In the genomic region with DNA sequence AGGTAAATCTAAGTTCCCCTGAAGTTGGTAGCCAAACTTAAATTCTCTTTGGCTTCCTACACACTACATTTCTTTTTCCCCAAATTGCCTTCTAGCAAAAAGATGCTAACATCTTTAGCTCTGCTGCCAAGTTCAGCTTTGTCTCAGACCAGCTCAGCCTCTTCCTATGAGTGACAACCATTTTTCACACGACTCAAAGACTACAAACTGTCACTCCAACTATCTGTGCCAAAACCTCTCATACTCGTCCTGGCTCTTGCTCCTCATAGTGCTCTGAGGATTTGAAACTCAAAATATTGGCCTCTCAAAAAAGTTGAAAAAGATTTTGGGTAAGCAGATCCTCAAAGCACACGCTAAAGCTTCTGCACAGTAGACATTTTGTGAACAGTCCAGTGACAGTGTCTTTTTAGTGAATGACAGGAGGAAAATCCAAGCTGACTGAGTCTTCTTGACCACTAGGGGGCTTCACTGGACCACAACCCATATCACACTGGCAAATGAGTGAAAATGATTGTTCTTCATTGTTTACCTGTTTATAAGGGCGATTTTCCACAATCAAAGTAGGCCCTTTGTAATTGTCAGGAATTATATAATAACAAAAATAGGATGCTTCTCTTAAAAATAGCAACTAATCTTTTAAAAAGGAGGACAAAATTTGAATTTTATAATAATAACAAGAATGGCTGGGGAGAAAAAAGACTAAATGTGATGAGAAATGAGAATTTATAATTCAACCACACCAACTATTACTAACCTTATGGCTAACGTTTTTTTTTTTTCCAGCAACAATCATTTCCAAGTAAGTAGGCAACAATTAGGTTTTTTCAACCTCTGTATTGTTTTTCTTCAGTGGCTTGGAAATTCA, we compare ENCODE assay signal across 9 cellular contexts.
A peak's percentile ranks its signal among the peaks of the same experiment; 100 is the strongest.
DNase-seq lines count a peak whose midpoint lies in the region; ATAC-seq and TF ChIP-seq lines count a peak whose summit lies in the region.
"Had no signal": no experiment of that assay in that cellular context is flagged by ENCODE, and none has a peak within 500 bp of the region (broad histone marks: within the 10 kb centered on the region; RNA-seq: fewer than 3 reads in every experiment).

No MANE protein-coding gene starts in this region.

- H3K4me3 Mint-ChIP-seq in brain (no peak overlapping the region), immature natural killer cell (no peak overlapping the region)

- peak; percentile 76 for TF ChIP-seq RAD21 in IMR-90 (IDR thresholded peaks at IDR 0.05; ENCODE audit: low read length)

- CTCF ChIA-PET in BJ (lab: Yijun Ruan, JAX) (interaction anchor here (0.6 to 2.6 kb wide), 15 partner anchors 8 to 590 kb away, joined by 3 to 10 read pairs (median 4); no protein-coding TSS in a partner anchor), IMR-90 (lab: Yijun Ruan, JAX) (interaction anchor here (0.6 to 1.4 kb wide), 4 partner anchors 17 to 338 kb away, joined by 3 to 5 read pairs (median 4); no protein-coding TSS in a partner anchor), PC-3 (lab: Charles Lee) (interaction anchor here (0.6 to 0.7 kb wide), 2 partner anchors 109 to 365 kb away, joined by 3 to 6 read pairs; no protein-coding TSS in a partner anchor)

- DNase-seq in BJ (ENCODE audit: low read depth) (no peak), IMR-90 (peak; percentile 53), PC-3 (peak; percentile 70), immature natural killer cell (peak; percentile 34 to 43 (median 39)), stomach (no peak)

- H3K4me1 Mint-ChIP-seq in brain: peaks cover 53% of the 10 kb centered on the region
- H3K4me1 Mint-ChIP-seq in immature natural killer cell: peaks cover 5 to 32% of the 10 kb centered on the region in 2 donors

- no peaks in the 10 kb centered on the region for H3K4me1 ChIP-seq in IMR-90 (ENCODE audit: control insufficient read depth, insufficient read depth, low read length)
- H3K4me1 ChIP-seq in PC-3 (ENCODE audit: insufficient read depth, low read length): peaks cover 16% of the 10 kb centered on the region
- peaks cover 0 to 7% (median 0%) of the 10 kb centered on the region in 4 donors for H3K4me1 ChIP-seq in stomach
- H3K4me1 ChIP-seq: SJSA1 had no signal

- ATAC-seq in GM18519 (IDR thresholded peaks at IDR 0.05; ENCODE audit: low FRiP score, unreplicated experiment) (peak; percentile 64), IMR-90 (ENCODE audit: low read depth) (peak; percentile 74), PC-3 (peak; percentile 85), GM21576 (IDR thresholded peaks at IDR 0.05; ENCODE audit: unreplicated experiment) (no peak)

- H2AK5ac ChIP-seq in IMR-90 (ENCODE audit: low read depth, low read length): no peak overlapping the region

- in situ Hi-C loops in IMR-90 (cut with MboI; ENCODE audit: low sequenced_read_pairs): no loop called here

- H3K9ac ChIP-seq in IMR-90 (ENCODE audit: low read depth, low read length) (no peak overlapping the region), PC-3 (ENCODE audit: low read length) (no peak overlapping the region)

- no peak overlapping the region for H4K5ac ChIP-seq in IMR-90 (ENCODE audit: low read depth, low read length)

- H3K4me3 ChIP-seq in BJ (ENCODE audit: low read depth, low read length) (no peak overlapping the region), IMR-90 (ENCODE audit: insufficient read depth, low read depth, low read length) (no peak overlapping the region), PC-3 (ENCODE audit: low read length) (no peak overlapping the region), stomach (no peak overlapping the region)
- H3K4me3 ChIP-seq: SJSA1 had no signal

- H3K36me3 ChIP-seq in BJ (ENCODE audit: control insufficient read depth, insufficient read depth, low read length) (no peaks in the 10 kb centered on the region), IMR-90 (ENCODE audit: control insufficient read depth, insufficient read depth, low read length) (no peaks in the 10 kb centered on the region), PC-3 (ENCODE audit: low read depth, low read length) (no peaks in the 10 kb centered on the region), stomach (peaks cover 0 to 36% (median 27%) of the 10 kb centered on the region in 4 donors)
- H3K36me3 ChIP-seq: SJSA1 had no signal

- H3K9me3 Mint-ChIP-seq in brain: no peaks in the 10 kb centered on the region
- H3K9me3 Mint-ChIP-seq in immature natural killer cell: no peaks in the 10 kb centered on the region

- no peaks in the 10 kb centered on the region for H4K20me1 ChIP-seq in IMR-90 (ENCODE audit: insufficient read depth, low read length)
- no peaks in the 10 kb centered on the region for H4K20me1 ChIP-seq in PC-3 (ENCODE audit: low read length)

- intact Hi-C loops in IMR-90 (cut with micrococcal nuclease) (loop anchor here (1.0 to 10.0 kb wide), 4 partner anchors 95 to 366 kb away; a partner anchor contains a TSS), PC-3 (cut with micrococcal nuclease) (loop anchor here (1.0 to 10.0 kb wide), 7 partner anchors 23 to 366 kb away; no protein-coding TSS in a partner anchor), stomach (cut with DNase I; ENCODE audit: low total_unique reads) (no loop called here)

- no peaks in the 10 kb centered on the region for H3K27me3 ChIP-seq in BJ (ENCODE audit: control insufficient read depth, insufficient read depth, low read length)
- H3K27me3 ChIP-seq in IMR-90 (ENCODE audit: control insufficient read depth, insufficient read depth, low read length): no peaks in the 10 kb centered on the region
- H3K27me3 ChIP-seq in PC-3 (ENCODE audit: low read length): no peaks in the 10 kb centered on the region
- no peaks in the 10 kb centered on the region for H3K27me3 ChIP-seq in stomach
- H3K27me3 ChIP-seq: SJSA1 had no signal

- POLR2A ChIA-PET in BJ (lab: Charles Lee) (no interaction called here), IMR-90 (lab: Charles Lee; ENCODE audit: unreplicated experiment) (no interaction called here), PC-3 (lab: Charles Lee; ENCODE audit: unreplicated experiment) (no interaction called here)

- no peak overlapping the region for H4K91ac ChIP-seq in IMR-90 (ENCODE audit: insufficient read depth, low read depth, low read length)

- H2AFZ ChIP-seq in IMR-90 (replicated peaks; ENCODE audit: low read length, poor library complexity) (no peak overlapping the region), PC-3 (ENCODE audit: low read length) (peak overlapping the region; percentile 75)

- no peak overlapping the region for H3K23ac ChIP-seq in IMR-90 (ENCODE audit: low read depth, low read length)

- H3K79me2 ChIP-seq in PC-3 (ENCODE audit: low read length): no peaks in the 10 kb centered on the region

- no peaks in the 10 kb centered on the region for H3K9me2 ChIP-seq in PC-3 (replicated peaks; ENCODE audit: low read length)

- H2BK15ac ChIP-seq in IMR-90 (ENCODE audit: low read depth, low read length): no peak overlapping the region

- no CpG with 5 or more reads among the region's 5 CpGs for WGBS in IMR-90 (ENCODE audit: extremely low coverage in 2 of 2, insufficient read length in 1 of 2), 2 experiments
- WGBS in stomach, 5 donors: 42 to 50% (median 45%) methylated on average over 5 of the region's 5 CpGs

- H3K79me1 ChIP-seq in IMR-90 (ENCODE audit: low read depth in 1 of 2, low read length in 2 of 2): no peaks in the 10 kb centered on the region

- H3K36me3 Mint-ChIP-seq in brain (peaks cover 17% of the 10 kb centered on the region), immature natural killer cell (peaks cover 6 to 27% (median 15%) of the 10 kb centered on the region in 3 donors)

- H3K56ac ChIP-seq in IMR-90 (ENCODE audit: extremely low read depth, insufficient read depth, low read length): no peak overlapping the region

- no peak for TF ChIP-seq EP300 in stomach (IDR thresholded peaks at IDR 0.05)

- TF ChIP-seq POLR2A in IMR-90 (IDR thresholded peaks at IDR 0.05; ENCODE audit: low read depth, low read length) (no peak), stomach (IDR thresholded peaks at IDR 0.05) (no peak)

- no peaks in the 10 kb centered on the region for H3K9me3 ChIP-seq in IMR-90 (ENCODE audit: control insufficient read depth, insufficient read depth, low read length)
- H3K9me3 ChIP-seq in PC-3 (ENCODE audit: low read length): no peaks in the 10 kb centered on the region
- no peaks in the 10 kb centered on the region for H3K9me3 ChIP-seq in stomach
- H3K9me3 ChIP-seq: SJSA1 had no signal

- no peak overlapping the region for H3K14ac ChIP-seq in IMR-90 (replicated peaks; ENCODE audit: low read depth, low read length)

- no peak overlapping the region for H3K4ac ChIP-seq in IMR-90 (ENCODE audit: low read depth, low read length)

- H3K4me2 ChIP-seq in IMR-90 (ENCODE audit: low read depth, low read length) (no peak overlapping the region), PC-3 (ENCODE audit: low read length) (no peak overlapping the region)

- dilution Hi-C loops in IMR-90 (cut with HindIII; ENCODE audit: low sequenced_read_pairs, unreplicated experiment): no loop called here

- peak; percentile 84 for TF ChIP-seq CTCF in BJ (IDR thresholded peaks at IDR 0.05; ENCODE audit: insufficient read depth, low read depth, low read length)
- TF ChIP-seq CTCF in IMR-90 (conservative IDR thresholded peaks at IDR 0.05; ENCODE audit: low read depth, low read length): peak; percentile 74
- TF ChIP-seq CTCF in PC-3 (conservative IDR thresholded peaks at IDR 0.05; ENCODE audit: low read depth, low read length): peak; percentile 92
- peak; percentile 81 to 89 for TF ChIP-seq CTCF in brain (conservative IDR thresholded peaks at IDR 0.05)
- peak in 5 of 7 experiments; percentile 34 to 71 (median 57) for TF ChIP-seq CTCF in stomach (IDR thresholded peaks at IDR 0.05)

- no peak overlapping the region for H2BK120ac ChIP-seq in IMR-90 (ENCODE audit: low read depth, low read length)

- H3K27ac Mint-ChIP-seq in brain (peak overlapping the region; percentile 34 to 94 (median 84)), immature natural killer cell (peak overlapping the region in 5 of 6 donors; percentile 28 to 81 (median 53))

- BruUV-seq in IMR-90 (replicated peaks; lab: Mats Ljungman, UMichigan) (no TSS peak), PC-3 (replicated peaks; lab: Mats Ljungman, UMichigan) (no TSS peak)

- H3K27me3 Mint-ChIP-seq in brain (no peaks in the 10 kb centered on the region), immature natural killer cell (ENCODE audit: low read depth in 3 of 3) (peaks cover 4 to 15% (median 13%) of the 10 kb centered on the region in 3 donors)

- H2BK5ac ChIP-seq in IMR-90 (ENCODE audit: low read depth, low read length, poor library complexity, severe bottlenecking): no peak overlapping the region

- H3K27ac ChIP-seq in IMR-90 (ENCODE audit: insufficient read depth, low read length): no peak overlapping the region
- H3K27ac ChIP-seq in PC-3 (ENCODE audit: low read length): no peak overlapping the region
- H3K27ac ChIP-seq in stomach: no peak overlapping the region
- H3K27ac ChIP-seq: SJSA1 had no signal

- H2BK20ac ChIP-seq in IMR-90 (ENCODE audit: low read depth, low read length): no peak overlapping the region

- no peaks in the 10 kb centered on the region for H3K9me1 ChIP-seq in IMR-90 (ENCODE audit: insufficient read depth, low read length)

- H3K18ac ChIP-seq in IMR-90 (ENCODE audit: low read depth, low read length): no peak overlapping the region

- H3F3A ChIP-seq in PC-3 (ENCODE audit: low read length, unreplicated experiment): no peaks in the 10 kb centered on the region

- no peak overlapping the region for H2AK9ac ChIP-seq in IMR-90 (replicated peaks; ENCODE audit: low read depth, low read length, poor library complexity)

- no peak overlapping the region for H4K8ac ChIP-seq in IMR-90 (ENCODE audit: low read depth in 2 of 2, low read length in 2 of 2)

TF ChIP-seq in IMR-90, 13 proteins besides CTCF, POLR2A, EP300 and RAD21 (continues in another document):
- TF ChIP-seq SMC3 (IDR thresholded peaks at IDR 0.05; ENCODE audit: low read depth, low read length): peak; percentile 78

Comparison
In these comparisons a context has a peak if more than half of its experiments do, and no peak if none do; other contexts are left out.
1. DNase-seq: peak in IMR-90 (single experiment), PC-3 (single experiment) and immature natural killer cell (3 of 3); none in BJ (single experiment) and stomach (single experiment).
2. Peak in every context shown above with its lines, with median percentiles within 50 percentile points of each other: CTCF ChIP-seq.